7 cellular contexts compared by ENCODE assay signal in genomic region chr10:52233351-52233991, GRCh38.
DNase-seq lines count a peak whose midpoint lies in the region; ATAC-seq and TF ChIP-seq lines count a peak whose summit lies in the region.
"Not testable (repeated sequence)": the region's sequence is repeated elsewhere in the genome, so short reads cannot be mapped to it uniquely, and the experiment has no call there.

No MANE protein-coding gene starts in this region.

- H3K4me3 Mint-ChIP-seq in activated T-cell treated with anti-CD3 and anti-CD28 coated beads, Interleukin-2, amount 50 U/mL, for 4 hours, result peak overlapping the region; percentile 63
- peak overlapping the region; percentile 73 for H3K4me3 Mint-ChIP-seq in memory B cell

- H3K14ac ChIP-seq in trophoblast cell (ENCODE audit: low read length), result not testable (repeated sequence)

- ATAC-seq in activated T-cell treated with anti-CD3 and anti-CD28 coated beads, Interleukin-2, amount 50 U/mL, for 4 hours, result not testable (repeated sequence)
- ATAC-seq in Right ventricle myocardium superior (ENCODE audit: poor library complexity) (peak; percentile 22), memory B cell (ENCODE audit: low read depth) (peak; percentile 24)

- not testable (repeated sequence) for H2BK120ac ChIP-seq in trophoblast cell (ENCODE audit: insufficient read depth, low read length, poor library complexity)

- H3K27ac ChIP-seq in Peyer's patch; trophoblast cell (ENCODE audit: low read depth, low read length): not testable (repeated sequence)

- H3K36me3 ChIP-seq in H7 (replicated peaks; ENCODE audit: control insufficient read depth, insufficient read depth, low read length); Peyer's patch; trophoblast cell (ENCODE audit: control insufficient read depth in 1 of 2, insufficient read depth in 2 of 2, low read length in 2 of 2): not testable (repeated sequence)

- H3K36me3 Mint-ChIP-seq in activated T-cell treated with anti-CD3 and anti-CD28 coated beads, Interleukin-2, amount 50 U/mL, for 4 hours (ENCODE audit: insufficient read depth); memory B cell: not testable (repeated sequence)

- not testable (repeated sequence) for TF ChIP-seq CTCF in Peyer's patch (IDR thresholded peaks at IDR 0.05); cardiac fibroblast (IDR thresholded peaks at IDR 0.05; ENCODE audit: low read depth, low read length)

- not testable (repeated sequence) for H3K9ac ChIP-seq in trophoblast cell (ENCODE audit: low read length)

- H4K8ac ChIP-seq in trophoblast cell (ENCODE audit: low read depth, low read length), result not testable (repeated sequence)

- intact Hi-C loops in Right ventricle myocardium superior (cut with DNase I), result not testable (repeated sequence)

- not testable (repeated sequence) for H3K4me2 ChIP-seq in trophoblast cell (ENCODE audit: low read length)

- not testable (repeated sequence) for DNase-seq in H7; Peyer's patch; activated T-cell treated with anti-CD3 and anti-CD28 coated beads, Interleukin-2, amount 50 U/mL, for 4 hours; cardiac fibroblast (ENCODE audit: low read depth in 2 of 2); Right ventricle myocardium superior; memory B cell (ENCODE audit: low spot score in 2 of 2); trophoblast cell

- no CpG with 5 or more reads among the region's 34 CpGs for WGBS in trophoblast cell (ENCODE audit: extremely low coverage, insufficient coverage, insufficient read length)

- H3K4me1 Mint-ChIP-seq in activated T-cell treated with anti-CD3 and anti-CD28 coated beads, Interleukin-2, amount 50 U/mL, for 4 hours (ENCODE audit: low read depth); memory B cell: not testable (repeated sequence)

- H3K4ac ChIP-seq in trophoblast cell (ENCODE audit: low read depth, low read length), result not testable (repeated sequence)

- not testable (repeated sequence) for H3K27me3 ChIP-seq in H7 (ENCODE audit: control insufficient read depth, insufficient read depth, low read length); Peyer's patch; trophoblast cell (ENCODE audit: insufficient read depth, low read length)

- H4K91ac ChIP-seq in trophoblast cell (ENCODE audit: low read depth, low read length), result peak overlapping the region; percentile 55

- not testable (repeated sequence) for H3K9me3 Mint-ChIP-seq in activated T-cell treated with anti-CD3 and anti-CD28 coated beads, Interleukin-2, amount 50 U/mL, for 4 hours; memory B cell

- H3K23ac ChIP-seq in trophoblast cell (ENCODE audit: low read length), result not testable (repeated sequence)

- not testable (repeated sequence) for H3K9me3 ChIP-seq in Peyer's patch; trophoblast cell (ENCODE audit: insufficient read depth, low read depth, low read length)

- not testable (repeated sequence) for H3K79me2 ChIP-seq in trophoblast cell (ENCODE audit: control insufficient read depth, insufficient read depth, low read length, poor library complexity)

- H3K18ac ChIP-seq in trophoblast cell (ENCODE audit: low read length), result not testable (repeated sequence)

- not testable (repeated sequence) for H3K27ac Mint-ChIP-seq in memory B cell

- not testable (repeated sequence) for H2AK5ac ChIP-seq in trophoblast cell (ENCODE audit: low read length)

- TF ChIP-seq POLR2A in Peyer's patch (IDR thresholded peaks at IDR 0.05), result not testable (repeated sequence)

- H2AFZ ChIP-seq in trophoblast cell (ENCODE audit: insufficient read depth, low read length, poor library complexity), result not testable (repeated sequence)

- H3K79me1 ChIP-seq in trophoblast cell (ENCODE audit: low read length), result not testable (repeated sequence)

- H3K4me3 ChIP-seq in H7 (ENCODE audit: insufficient read depth, low read depth, low read length) (peak overlapping the region; percentile 22), Peyer's patch (peak overlapping the region in 3 of 4 donors; percentile 2 to 37 (median 32)), cardiac fibroblast (replicated peaks in 1 of 2; ENCODE audit: low read depth in 2 of 2, low read length in 2 of 2) (peak overlapping the region; percentile 22 to 33)
- not testable (repeated sequence) for H3K4me3 ChIP-seq in trophoblast cell (ENCODE audit: low read depth, low read length)

- not testable (repeated sequence) for H4K12ac ChIP-seq in trophoblast cell (ENCODE audit: low read depth, low read length)

- not testable (repeated sequence) for H2BK12ac ChIP-seq in trophoblast cell (ENCODE audit: low read length)

- H3K27me3 Mint-ChIP-seq in activated T-cell treated with anti-CD3 and anti-CD28 coated beads, Interleukin-2, amount 50 U/mL, for 4 hours (ENCODE audit: low read depth); memory B cell: not testable (repeated sequence)

- not testable (repeated sequence) for H3K4me1 ChIP-seq in Peyer's patch; trophoblast cell (ENCODE audit: control insufficient read depth in 1 of 2, insufficient read depth in 2 of 2, low read length in 2 of 2)

- not testable (repeated sequence) for H2BK5ac ChIP-seq in trophoblast cell (ENCODE audit: low read depth, low read length, poor library complexity)
